In genomic region chr17:77246110-77247047, GRCh38 we compare ENCODE assay signal across 8 cellular contexts.
A peak's percentile ranks its signal among the peaks of the same experiment; 100 is the strongest.
DNase-seq lines count a peak whose midpoint lies in the region; ATAC-seq and TF ChIP-seq lines count a peak whose summit lies in the region.

No MANE protein-coding gene starts in this region.

- peak overlapping the region; percentile 38 to 67 (median 58) for H3K4me3 ChIP-seq in Peyer's patch
- H3K4me3 ChIP-seq in gastroesophageal sphincter: peak overlapping the region; percentile 48 to 59
- peak overlapping the region; percentile 33 to 50 (median 41) for H3K4me3 ChIP-seq in skin epidermis
- H3K4me3 ChIP-seq in adrenal gland: peak overlapping the region in 2 of 4 donors; percentile 50 to 74

- TF ChIP-seq CTCF in Peyer's patch (IDR thresholded peaks at IDR 0.05): no peak
- TF ChIP-seq CTCF in gastroesophageal sphincter (IDR thresholded peaks at IDR 0.05): no peak
- no peak for TF ChIP-seq CTCF in adrenal gland (IDR thresholded peaks at IDR 0.05)

- H3K4me1 ChIP-seq in Peyer's patch: peaks cover 0 to 16% (median 7%) of the 10 kb centered on the region in 4 donors
- peaks cover 0 to 24% (median 6%) of the 10 kb centered on the region in 3 donors for H3K4me1 ChIP-seq in gastroesophageal sphincter
- peaks cover 0 to 9% of the 10 kb centered on the region in 2 donors for H3K4me1 ChIP-seq in adrenal gland (replicated peaks in 1 of 2)

- intact Hi-C loops in adrenal gland (cut with DNase I): loop anchor here in 1 of 2 donors (2.0 kb wide), 1 partner anchor 160 kb away; no protein-coding TSS in a partner anchor

- WGBS in gastroesophageal sphincter (ENCODE audit: low coverage in 1 of 2), 2 donors: 61 to 88% methylated on average over 5 to 8 of the region's 34 CpGs
- WGBS in adrenal gland, 4 donors: 25 to 43% (median 33%) methylated on average over 16 to 34 of the region's 34 CpGs

- H3K27me3 ChIP-seq in Peyer's patch: no peaks in the 10 kb centered on the region
- H3K27me3 ChIP-seq in gastroesophageal sphincter: peaks cover 10% of the 10 kb centered on the region
- H3K27me3 ChIP-seq in adrenal gland: no peaks in the 10 kb centered on the region

- TF ChIP-seq EP300 in gastroesophageal sphincter (IDR thresholded peaks at IDR 0.05): no peak

- ATAC-seq in gastroesophageal sphincter: no peak

- no peak for TF ChIP-seq POLR2A in Peyer's patch (IDR thresholded peaks at IDR 0.05)
- no peak for TF ChIP-seq POLR2A in gastroesophageal sphincter (IDR thresholded peaks at IDR 0.05)
- TF ChIP-seq POLR2A in adrenal gland (IDR thresholded peaks at IDR 0.05): no peak

- peak; percentile 61 for DNase-seq in activated CD8-positive, alpha-beta memory T cell treated with anti-CD3 and anti-CD28 coated beads for 24 hours
- no peak for DNase-seq in activated CD8-positive, alpha-beta memory T cell treated with anti-CD3 and anti-CD28 coated beads, Interleukin-2, amount 50 U/mL, for 48 hours
- DNase-seq in Peyer's patch: no peak
- DNase-seq in NCI-H1436 (lab: John Stamatoyannopoulos, UW): no peak
- no peak for DNase-seq in adrenal gland
- DNase-seq in mesenteric fat pad (ENCODE audit: low spot score): no peak

- H3K9me3 ChIP-seq in Peyer's patch: no peaks in the 10 kb centered on the region
- H3K9me3 ChIP-seq in gastroesophageal sphincter: no peaks in the 10 kb centered on the region
- no peaks in the 10 kb centered on the region for H3K9me3 ChIP-seq in adrenal gland (replicated peaks in 1 of 3)

- H3K36me3 ChIP-seq in Peyer's patch (no peaks in the 10 kb centered on the region), gastroesophageal sphincter (no peaks in the 10 kb centered on the region), adrenal gland (replicated peaks in 1 of 2) (no peaks in the 10 kb centered on the region)

- H3K27ac ChIP-seq in Peyer's patch (peak overlapping the region in 2 of 4 donors; percentile 48 to 50), gastroesophageal sphincter (peak overlapping the region in 3 of 4 donors; percentile 9 to 79 (median 32)), skin epidermis (peak overlapping the region in 19 of 21 experiments; percentile 12 to 77 (median 45)), adrenal gland (peak overlapping the region in 1 of 5 donors; percentile 57)
